Comparison of ENCODE assay signal across 11 cellular contexts in genomic region chr1:2840036-2840809, GRCh38. TPM values are rescaled to one million over a fixed set of nuclear protein-coding genes. Genes with fewer than 3 reads are reported as not detected.
DNase-seq lines count a peak whose midpoint lies in the region; ATAC-seq and TF ChIP-seq lines count a peak whose summit lies in the region.
"Had no signal": no experiment of that assay in that cellular context is flagged by ENCODE, and none has a peak within 500 bp of the region (broad histone marks: within the 10 kb centered on the region; RNA-seq: fewer than 3 reads in every experiment).

No MANE protein-coding gene starts in this region.

- no peaks in the 10 kb centered on the region for H3K79me2 ChIP-seq in DND-41 (ENCODE audit: insufficient read depth, low read length)

- peaks cover 9% of the 10 kb centered on the region for H3K27me3 Mint-ChIP-seq in activated B cell treated with CpG ODN at 0.5 μM for 24 hours
- H3K27me3 Mint-ChIP-seq: type B pancreatic cell had no signal

- H3K4me1 ChIP-seq in DND-41 (ENCODE audit: insufficient read depth, low read length) (peaks cover 11% of the 10 kb centered on the region), foreskin keratinocyte (no peaks in the 10 kb centered on the region), tibial artery (no peaks in the 10 kb centered on the region)

- peak overlapping the region; percentile 13; the same call in 1 of the 2 replicates for H3K4me2 ChIP-seq in DND-41 (ENCODE audit: insufficient read depth, low read length)

- CTCF ChIA-PET in activated B cell treated with CpG ODN at 0.5 μM for 24 hours (lab: Charles Lee) = no interaction called here

- TF ChIP-seq CTCF in DND-41 (IDR thresholded peaks at IDR 0.05; ENCODE audit: borderline replicate concordance, extremely low read depth, low read length, poor library complexity, severe bottlenecking) = peak; percentile 86
- no peak for TF ChIP-seq CTCF in activated B cell treated with CpG ODN at 0.5 μM for 24 hours (IDR thresholded peaks at IDR 0.05)
- no peak for TF ChIP-seq CTCF in foreskin keratinocyte (conservative IDR thresholded peaks at IDR 0.05)
- TF ChIP-seq CTCF in tibial artery (IDR thresholded peaks at IDR 0.05) = no peak

- ATAC-seq in DND-41 (ENCODE audit: insufficient read depth, low read depth) (peak; percentile 96), activated B cell treated with CpG ODN at 0.5 μM for 24 hours (ENCODE audit: low read depth) (peak; percentile 52), GM18909 (IDR thresholded peaks at IDR 0.05; ENCODE audit: poor library complexity, unreplicated experiment) (no peak), foreskin keratinocyte (no peak), GM19035 (IDR thresholded peaks at IDR 0.05; ENCODE audit: unreplicated experiment) (no peak)

- H3K9me3 ChIP-seq in DND-41 (ENCODE audit: insufficient read depth, low read length, severe bottlenecking) (no peaks in the 10 kb centered on the region), tibial artery (peaks cover 0 to 10% (median 9%) of the 10 kb centered on the region in 3 donors)

- H4K20me1 ChIP-seq in DND-41 (ENCODE audit: insufficient read depth, low read length) = peaks cover 3% of the 10 kb centered on the region; the same call in 1 of the 2 replicates

- H3K4me1 Mint-ChIP-seq in activated B cell treated with CpG ODN at 0.5 μM for 24 hours = peaks cover 4% of the 10 kb centered on the region

- no peak overlapping the region for H2AFZ ChIP-seq in DND-41 (ENCODE audit: low read depth, low read length)

- H3K4me3 ChIP-seq in DND-41 (ENCODE audit: low read depth in 1 of 2, low read length in 2 of 2) (no peak overlapping the region), tibial artery (no peak overlapping the region)

- H3K27ac ChIP-seq in DND-41 (ENCODE audit: low read length) (no peak overlapping the region), foreskin keratinocyte (no peak overlapping the region), tibial artery (no peak overlapping the region)

- peaks cover 8% of the 10 kb centered on the region for H3K27me3 ChIP-seq in DND-41 (ENCODE audit: insufficient read depth, low read length, poor library complexity)
- no peaks in the 10 kb centered on the region for H3K27me3 ChIP-seq in foreskin keratinocyte
- peaks cover 0 to 10% of the 10 kb centered on the region in 2 donors for H3K27me3 ChIP-seq in tibial artery

- POLR2A ChIA-PET in activated B cell treated with CpG ODN at 0.5 μM for 24 hours (lab: Charles Lee) = no interaction called here

- no peak overlapping the region for H3K27ac Mint-ChIP-seq in activated B cell treated with CpG ODN at 0.5 μM for 24 hours
- H3K27ac Mint-ChIP-seq: type B pancreatic cell had no signal

- intact Hi-C loops in activated B cell treated with CpG ODN at 0.5 μM for 24 hours (cut with micrococcal nuclease) (no loop called here), tibial artery (cut with DNase I; ENCODE audit: low total_unique reads) (no loop called here)

- H3K9me3 Mint-ChIP-seq in activated B cell treated with CpG ODN at 0.5 μM for 24 hours = peaks cover 5% of the 10 kb centered on the region
- H3K9me3 Mint-ChIP-seq: type B pancreatic cell had no signal

- DNase-seq in DND-41 (peak; percentile 77), activated B cell treated with CpG ODN at 0.5 μM for 24 hours (no peak), foreskin keratinocyte (no peak), tibial artery (no peak)
- DNase-seq in activated gamma-delta T cell treated with anti-CD3 and anti-CD28 coated beads, Interleukin-2, amount 50 U/mL, for 16 hours (ENCODE audit: low read depth) = peak; percentile 46
- DNase-seq in stimulated activated CD4-positive, alpha-beta T cell treated with anti-CD3 and anti-CD28 coated beads, Interleukin-1b, Interleukin-23, amount 100 ng/mL, for 24 hours (ENCODE audit: low read depth in 4 of 4, low spot score in 1 of 4) = peak in 3 of 4 experiments; percentile 14 to 35 (median 35)
- DNase-seq: amniotic stem cell, C1 segment of cervical spinal cord had no signal

- no peaks in the 10 kb centered on the region for H3K36me3 Mint-ChIP-seq in activated B cell treated with CpG ODN at 0.5 μM for 24 hours (ENCODE audit: low read depth)
- H3K36me3 Mint-ChIP-seq: type B pancreatic cell had no signal

- H3K9ac ChIP-seq in DND-41 (ENCODE audit: low read depth, low read length) = no peak overlapping the region

- H3K4me3 Mint-ChIP-seq in activated B cell treated with CpG ODN at 0.5 μM for 24 hours = no peak overlapping the region
- H3K4me3 Mint-ChIP-seq: type B pancreatic cell had no signal

- H3K36me3 ChIP-seq in DND-41 (ENCODE audit: insufficient read depth, low read length) (no peaks in the 10 kb centered on the region), tibial artery (no peaks in the 10 kb centered on the region)

RNA-seq across cellular contexts. Expression of gene TTC34, which starts 38.7 kb away (rescaled TPM):
- 3.6 and 4.5 TPM in 2 replicates for total RNA-seq in activated B cell treated with CpG ODN at 0.5 μM for 24 hours
- 0.07 TPM in 2 replicates for total RNA-seq in foreskin keratinocyte
- polyA plus RNA-seq in foreskin keratinocyte = under 0.01 and 0.01 TPM in 2 replicates

Comparison
In these comparisons a context has a peak if more than half of its experiments do, and no peak if none do; other contexts are left out.
1. ATAC-seq: peak in DND-41 (single experiment) and activated B cell treated with CpG ODN at 0.5 μM for 24 hours (single experiment); none in GM18909 (single experiment), foreskin keratinocyte (single experiment) and GM19035 (single experiment).
2. DNase-seq: peak in DND-41 (single experiment), activated gamma-delta T cell treated with anti-CD3 and anti-CD28 coated beads, Interleukin-2, amount 50 U/mL, for 16 hours (single experiment) and stimulated activated CD4-positive, alpha-beta T cell treated with anti-CD3 and anti-CD28 coated beads, Interleukin-1b, Interleukin-23, amount 100 ng/mL, for 24 hours (3 of 4); none in activated B cell treated with CpG ODN at 0.5 μM for 24 hours (single experiment), foreskin keratinocyte (0 of 2) and tibial artery (0 of 2).